In the genomic region with DNA sequence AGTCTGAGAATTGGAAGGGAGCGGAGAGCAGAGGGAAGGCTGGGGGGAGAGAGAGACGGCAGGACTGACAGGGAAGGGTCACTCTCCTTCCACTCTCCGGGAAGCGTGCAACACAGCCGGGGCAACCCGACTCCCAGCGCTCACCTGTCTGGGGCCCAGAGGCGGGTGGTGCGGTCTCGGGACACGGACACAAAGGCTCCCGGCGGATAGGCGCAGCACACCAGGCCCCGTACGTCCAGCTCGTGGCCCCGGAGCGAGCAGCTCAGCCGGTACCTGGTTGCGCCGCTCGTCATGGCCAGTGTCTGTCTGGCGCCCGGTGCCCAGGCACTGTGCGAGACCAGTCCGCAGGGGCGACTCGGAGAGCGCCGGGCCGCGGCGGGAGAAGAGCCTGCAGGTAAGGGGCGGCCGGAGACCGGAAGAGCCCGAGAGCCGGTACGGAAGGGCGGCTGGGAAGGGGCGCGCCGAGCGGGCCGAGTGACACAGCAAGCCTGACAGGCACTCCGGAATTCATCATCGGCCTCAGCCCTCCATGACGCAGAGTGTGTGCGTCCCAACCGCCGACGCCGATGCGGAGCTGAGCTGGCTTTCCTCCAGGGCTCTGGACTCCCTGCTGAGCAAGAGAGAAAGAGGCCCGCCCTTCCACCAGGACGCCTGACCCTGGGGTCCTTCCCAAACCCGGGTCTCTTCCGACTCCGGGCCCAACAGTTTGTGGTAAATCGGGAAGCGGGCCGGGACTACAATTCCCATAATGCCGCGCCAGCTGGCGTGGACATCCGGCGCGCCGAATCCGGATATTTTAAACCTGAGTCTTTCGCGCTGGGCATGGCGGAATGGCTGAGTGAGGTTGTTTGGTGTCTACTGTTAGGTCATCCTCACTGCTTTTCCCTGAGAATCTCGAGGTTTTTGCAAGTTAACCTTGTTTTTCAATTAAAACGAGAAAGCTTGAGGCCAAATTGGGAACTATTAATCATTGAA, we compare ENCODE assay signal across 8 cellular contexts. TPM values are rescaled to one million over a fixed set of nuclear protein-coding genes. Genes with fewer than 3 reads are reported as not detected.
A peak's percentile ranks its signal among the peaks of the same experiment; 100 is the strongest.
DNase-seq lines count a peak whose midpoint lies in the region; ATAC-seq and TF ChIP-seq lines count a peak whose summit lies in the region.

PLAA (minus strand) TSS at position 490 of the 975 bp plus-strand sequence; CDS start at position 293, 197 bp downstream.

- peak; percentile 94 for DNase-seq in COR-L47 (lab: John Stamatoyannopoulos, UW)
- peak; percentile 97 for DNase-seq in HT1080 (ENCODE audit: low read depth)
- peak; percentile 73 for DNase-seq in activated T-cell treated with anti-CD3 and anti-CD28 coated beads for 1 hour (ENCODE audit: low read depth)
- peak; percentile 83 for DNase-seq in epidermal melanocyte (ENCODE audit: insufficient read length, low spot score)
- peak; percentile 66 to 71 for DNase-seq in stimulated activated CD8-positive, alpha-beta memory T cell treated with anti-CD3 and anti-CD28 coated beads, Interleukin-4, amount 100 ng/mL, for 1 hour (ENCODE audit: low read depth in 2 of 2, low spot score in 1 of 2)

- no peaks in the 10 kb centered on the region for H4K20me1 ChIP-seq in OCI-LY1 (ENCODE audit: insufficient read depth, low read length)

- H3K9me3 ChIP-seq in OCI-LY1 (ENCODE audit: low read length) (no peaks in the 10 kb centered on the region), mononuclear cell (ENCODE audit: low read depth, low read length) (no peaks in the 10 kb centered on the region)

- peak within 1 kb of the TSS; percentile 94 for H3K9ac ChIP-seq in OCI-LY1 (ENCODE audit: low read length)

- H3K4me1 ChIP-seq in OCI-LY1 (ENCODE audit: insufficient read depth, low read length, severe bottlenecking) (peaks cover 26% of the 10 kb centered on the region), mononuclear cell (ENCODE audit: insufficient read depth, low read length) (peaks cover 30% of the 10 kb centered on the region)

- H2AFZ ChIP-seq in OCI-LY1 (ENCODE audit: low read length) = no peak within 1 kb of the TSS

- H3K4me2 ChIP-seq in OCI-LY1 (ENCODE audit: low read length) = peak within 1 kb of the TSS; percentile 94

- H3F3A ChIP-seq in OCI-LY1 (ENCODE audit: insufficient read depth, low read length) = no peaks in the 10 kb centered on the region

- H3K27ac ChIP-seq in OCI-LY1 (ENCODE audit: low read depth, low read length, poor library complexity, severe bottlenecking) = peak within 1 kb of the TSS; percentile 71

- no peaks in the 10 kb centered on the region for H3K27me3 ChIP-seq in OCI-LY1 (ENCODE audit: insufficient read depth, low read length)
- no peaks in the 10 kb centered on the region for H3K27me3 ChIP-seq in mononuclear cell (ENCODE audit: insufficient read depth, low read length)

- TF ChIP-seq CTCF in OCI-LY1 (IDR thresholded peaks at IDR 0.05; ENCODE audit: low read length) = no peak

- peak within 1 kb of the TSS; percentile 91 for H3K4me3 ChIP-seq in OCI-LY1 (ENCODE audit: low read depth, low read length, poor library complexity, severe bottlenecking)
- peak within 1 kb of the TSS; percentile 97 for H3K4me3 ChIP-seq in mononuclear cell (ENCODE audit: low read length)

- H3K79me2 ChIP-seq in OCI-LY1 (ENCODE audit: insufficient read depth, low read length) = peaks cover 49% of the 10 kb centered on the region

- ATAC-seq in GM21360 (IDR thresholded peaks at IDR 0.05; ENCODE audit: unreplicated experiment) = peak; percentile 98

- H3K36me3 ChIP-seq in OCI-LY1 (ENCODE audit: insufficient read depth, low read length) = peaks cover 18% of the 10 kb centered on the region

- no peaks in the 10 kb centered on the region for H3K9me2 ChIP-seq in OCI-LY1 (ENCODE audit: low read depth, low read length)

RNA-seq across cellular contexts. Expression of gene PLAA, which starts in this region (rescaled TPM):
- total RNA-seq in HT1080 (2014; rRNA removed; shearing (Covaris generic)) = 34.3 and 54.6 TPM in 2 replicates
- 42.7 and 52.3 TPM in 2 replicates for polyA plus RNA-seq in HT1080 (2015; cell fraction: cytosol; rRNA removed)
- 69.2 and 75.3 TPM in 2 replicates for polyA plus RNA-seq in HT1080 (2015; cell fraction: nucleus; rRNA removed)
- 38.1 TPM for total RNA-seq in mononuclear cell

Comparison
In these comparisons a context has a peak if more than half of its experiments do, and no peak if none do; other contexts are left out.
1. Peak in every context shown above with its lines: DNase-seq, ATAC-seq, H3K4me3 ChIP-seq and H3K27ac ChIP-seq.